ENCODE assay signal across 9 cellular contexts in genomic region chr13:21672811-21673591, GRCh38. TPM values are rescaled to one million over a fixed set of nuclear protein-coding genes. Genes with fewer than 3 reads are reported as not detected.
DNase-seq lines count a peak whose midpoint lies in the region; ATAC-seq, FAIRE-seq and TF ChIP-seq lines count a peak whose summit lies in the region.
"Had no signal": no experiment of that assay in that cellular context is flagged by ENCODE, and none has a peak within 500 bp of the region (broad histone marks: within the 10 kb centered on the region; RNA-seq: fewer than 3 reads in every experiment).

No MANE protein-coding gene starts in this region.

- no peak overlapping the region for H3K27ac Mint-ChIP-seq in GM23338
- H3K27ac Mint-ChIP-seq in activated naive CD8-positive, alpha-beta T cell treated with anti-CD3 and anti-CD28 coated beads, Interleukin-2, amount 10 ng/mL, durations not matched to agents 7 days and 5 days = no peak overlapping the region

- no peak overlapping the region for H2BK15ac ChIP-seq in mesenchymal stem cell (ENCODE audit: low read depth, poor library complexity, severe bottlenecking)

- H3K9me3 Mint-ChIP-seq in GM23338 = no peaks in the 10 kb centered on the region; the same call in 2 of the 3 replicates
- no peaks in the 10 kb centered on the region for H3K9me3 Mint-ChIP-seq in activated naive CD8-positive, alpha-beta T cell treated with anti-CD3 and anti-CD28 coated beads, Interleukin-2, amount 10 ng/mL, durations not matched to agents 7 days and 5 days

- peak overlapping the region; percentile 63 for H3K4me3 Mint-ChIP-seq in GM23338
- H3K4me3 Mint-ChIP-seq in activated naive CD8-positive, alpha-beta T cell treated with anti-CD3 and anti-CD28 coated beads, Interleukin-2, amount 10 ng/mL, durations not matched to agents 7 days and 5 days = peak overlapping the region; percentile 62

- no peak overlapping the region for H4K91ac ChIP-seq in mesenchymal stem cell (ENCODE audit: low read length)

- TF ChIP-seq POLR2A in GM12892 (IDR thresholded peaks at IDR 0.05; ENCODE audit: low read depth, low read length) = no peak

- no peaks in the 10 kb centered on the region for H3K9me2 ChIP-seq in GM23338 (ENCODE audit: insufficient read depth)

- peaks cover 80% of the 10 kb centered on the region for H3K27me3 Mint-ChIP-seq in GM23338 (ENCODE audit: insufficient read depth, low read depth, poor library complexity)
- H3K27me3 Mint-ChIP-seq in activated naive CD8-positive, alpha-beta T cell treated with anti-CD3 and anti-CD28 coated beads, Interleukin-2, amount 10 ng/mL, durations not matched to agents 7 days and 5 days = peaks cover 71% of the 10 kb centered on the region

- POLR2A ChIA-PET in activated naive CD8-positive, alpha-beta T cell treated with anti-CD3 and anti-CD28 coated beads, Interleukin-2, amount 10 ng/mL, durations not matched to agents 7 days and 5 days (lab: Charles Lee) = interaction anchor here (0.7 kb wide), 1 partner anchor 69 kb away, joined by 3 read pairs; the partner anchor contains the start of gene MICU2

- H3K23ac ChIP-seq in mesenchymal stem cell (ENCODE audit: low read length in 2 of 2) = no peak overlapping the region

- WGBS in mesenchymal stem cell = 11% methylated on average over 21 of the region's 24 CpGs

- H3K4me3 ChIP-seq in ACC112 (ENCODE audit: low read depth, low read length) (peak overlapping the region; percentile 63), GM23338 (peak overlapping the region; percentile 70), mesenchymal stem cell (ENCODE audit: insufficient read depth in 1 of 2, low read depth in 1 of 2, low read length in 2 of 2) (no peak overlapping the region)

- no peaks in the 10 kb centered on the region for H3K36me3 ChIP-seq in ACC112 (ENCODE audit: insufficient read depth, low read length)
- H3K36me3 ChIP-seq in GM23338 (ENCODE audit: insufficient read depth) = no peaks in the 10 kb centered on the region
- H3K36me3 ChIP-seq in mesenchymal stem cell (ENCODE audit: control insufficient read depth in 1 of 2, insufficient read depth in 2 of 2, low read depth in 1 of 2, low read length in 2 of 2) = no peaks in the 10 kb centered on the region

- no peak overlapping the region for H2BK120ac ChIP-seq in mesenchymal stem cell (ENCODE audit: low read depth, low read length)

- peaks cover 10% of the 10 kb centered on the region for H3K4me1 ChIP-seq in ACC112 (ENCODE audit: control insufficient read depth, insufficient read depth, low read length, unreplicated experiment)
- H3K4me1 ChIP-seq in GM23338 (ENCODE audit: insufficient read depth) = peaks cover 47% of the 10 kb centered on the region
- H3K4me1 ChIP-seq in mesenchymal stem cell (ENCODE audit: control insufficient read depth, insufficient read depth, low read depth, low read length) = peaks cover 43% of the 10 kb centered on the region

- ATAC-seq in GM23338 = no peak
- no peak for ATAC-seq in activated naive CD8-positive, alpha-beta T cell treated with anti-CD3 and anti-CD28 coated beads, Interleukin-2, amount 10 ng/mL, durations not matched to agents 7 days and 5 days (ENCODE audit: low read depth)

- no peaks in the 10 kb centered on the region for H3K79me2 ChIP-seq in ACC112 (ENCODE audit: control insufficient read depth, insufficient read depth, low read length, unreplicated experiment)
- H3K79me2 ChIP-seq in GM23338 (replicated peaks; ENCODE audit: insufficient read depth) = no peaks in the 10 kb centered on the region

- no peak overlapping the region for H4K8ac ChIP-seq in mesenchymal stem cell (ENCODE audit: low read length)

- H3K4me2 ChIP-seq in GM23338 (peak overlapping the region; percentile 89), mesenchymal stem cell (ENCODE audit: low read length, poor library complexity, severe bottlenecking) (peak overlapping the region; percentile 100)

- H3K27ac ChIP-seq in ACC112 (ENCODE audit: low read depth, low read length) (no peak overlapping the region), GM23338 (ENCODE audit: low read depth) (no peak overlapping the region), mesenchymal stem cell (ENCODE audit: low read length, poor library complexity, severe bottlenecking) (no peak overlapping the region)

- no peak overlapping the region for H3K9ac ChIP-seq in mesenchymal stem cell (ENCODE audit: low read length)

- H3K27me3 ChIP-seq in ACC112 (ENCODE audit: insufficient read depth, low read length) = peaks cover 92% of the 10 kb centered on the region
- peaks cover 97% of the 10 kb centered on the region for H3K27me3 ChIP-seq in GM23338 (ENCODE audit: insufficient read depth)
- peaks cover 35 to 81% of the 10 kb centered on the region in 2 experiments for H3K27me3 ChIP-seq in mesenchymal stem cell (ENCODE audit: control insufficient read depth in 1 of 2, insufficient read depth in 1 of 2, low read length in 2 of 2)

- peaks cover 39% of the 10 kb centered on the region for H3K4me1 Mint-ChIP-seq in GM23338
- peaks cover 37% of the 10 kb centered on the region for H3K4me1 Mint-ChIP-seq in activated naive CD8-positive, alpha-beta T cell treated with anti-CD3 and anti-CD28 coated beads, Interleukin-2, amount 10 ng/mL, durations not matched to agents 7 days and 5 days

- H4K20me1 ChIP-seq in GM23338 (replicated peaks; ENCODE audit: insufficient read depth) = peaks cover 12% of the 10 kb centered on the region

- no peaks in the 10 kb centered on the region for H3K9me3 ChIP-seq in mesenchymal stem cell (ENCODE audit: control insufficient read depth, low read length)

- no peaks in the 10 kb centered on the region for H3K79me1 ChIP-seq in mesenchymal stem cell (replicated peaks; ENCODE audit: low read length, poor library complexity, severe bottlenecking)

- TF ChIP-seq CTCF in GM23338 (conservative IDR thresholded peaks at IDR 0.05; ENCODE audit: low read depth in 2 of 2) = no peak

- peaks cover 8% of the 10 kb centered on the region for H3F3A ChIP-seq in GM23338 (replicated peaks; ENCODE audit: low read depth)

- H2BK5ac ChIP-seq in mesenchymal stem cell (ENCODE audit: low read depth, low read length, poor library complexity, severe bottlenecking) = no peak overlapping the region

- H2AFZ ChIP-seq in ACC112 (ENCODE audit: low read length, unreplicated experiment) = no peak overlapping the region
- 0 out of 2 replicates have a peak overlapping the region, but pooled peaks have one; percentile 59 for H2AFZ ChIP-seq in GM23338
- no peak overlapping the region for H2AFZ ChIP-seq in mesenchymal stem cell (ENCODE audit: low read depth, low read length)

- H3K14ac ChIP-seq in mesenchymal stem cell (ENCODE audit: low read length in 2 of 2) = no peak overlapping the region

- FAIRE-seq in GM12892 (lab: Jason Lieb, UNC) = no peak
- FAIRE-seq: colon had no signal

- H2AK5ac ChIP-seq in mesenchymal stem cell (ENCODE audit: low read length, severe bottlenecking) = no peak overlapping the region

- no peak overlapping the region for H2BK12ac ChIP-seq in mesenchymal stem cell (ENCODE audit: low read length in 2 of 2)

- H3K18ac ChIP-seq in mesenchymal stem cell (ENCODE audit: low read depth in 1 of 2, low read length in 2 of 2) = no peak overlapping the region

- no peaks in the 10 kb centered on the region for H3K36me3 Mint-ChIP-seq in GM23338 (ENCODE audit: low read depth)
- no peaks in the 10 kb centered on the region for H3K36me3 Mint-ChIP-seq in activated naive CD8-positive, alpha-beta T cell treated with anti-CD3 and anti-CD28 coated beads, Interleukin-2, amount 10 ng/mL, durations not matched to agents 7 days and 5 days

- DNase-seq in GM23338 (ENCODE audit: low spot score) = no peak
- DNase-seq in activated naive CD8-positive, alpha-beta T cell treated with anti-CD3 and anti-CD28 coated beads, Interleukin-2, amount 10 ng/mL, durations not matched to agents 7 days and 5 days = no peak
- DNase-seq in mesenchymal stem cell = no peak
- no peak for DNase-seq in ecto neural progenitor cell (ENCODE audit: low spot score)
- DNase-seq in stimulated activated CD4-positive, alpha-beta T cell treated with anti-CD3 and anti-CD28 coated beads, Interleukin-2, amount 100 ng/mL, for 24 hours = no peak
- DNase-seq in GM12892 (ENCODE audit: insufficient read length) = no peak
- DNase-seq in A172 (ENCODE audit: low spot score) = no peak

- H3K4ac ChIP-seq in mesenchymal stem cell (ENCODE audit: low read depth in 1 of 2, low read length in 2 of 2) = no peak overlapping the region

TF ChIP-seq in GM23338, 12 proteins besides CTCF, POLR2A, EP300 and RAD21:
- no peak for TF ChIP-seq NANOG (IDR thresholded peaks at IDR 0.05; ENCODE audit: borderline replicate concordance)
- no peak for TF ChIP-seq REST (IDR thresholded peaks at IDR 0.05; ENCODE audit: unreplicated experiment)
- peak; percentile 80 for TF ChIP-seq EZH2 (IDR thresholded peaks at IDR 0.05; ENCODE audit: low read depth, unreplicated experiment)

RNA-seq across cellular contexts. Expression of gene FGF9, which starts 2.1 kb away (rescaled TPM):
- total RNA-seq in GM23338 (2014; rRNA removed; shearing (Covaris generic)) = 0.08 TPM in 1 of 2 replicates, not detected in the other
- 0.27 TPM in 1 of 2 replicates, not detected in the other for polyA plus RNA-seq in GM23338 (2016; fragmentation: Nextera tagmentation; extraction: Ambion mirVana)
- 1 to 10 TPM; 1.9 to 2.6 TPM for total RNA-seq in activated naive CD8-positive, alpha-beta T cell treated with anti-CD3 and anti-CD28 coated beads, Interleukin-2, amount 10 ng/mL, durations not matched to agents 7 days and 5 days
- polyA plus RNA-seq in mesenchymal stem cell (2013, experiment 1 of 2) = not detected
- not detected for polyA plus RNA-seq in mesenchymal stem cell (2013, experiment 2 of 2)
- not detected for polyA plus RNA-seq in GM12892 (2012; ENCODE audit: missing spikeins)
- total RNA-seq in A172 (2014; rRNA removed; shearing (Covaris generic)) = not detected in 2 replicates

Comparison
In these comparisons a context has a peak if more than half of its experiments do, and no peak if none do; other contexts are left out.
1. H3K4me3 ChIP-seq: peak in ACC112 (single experiment) and GM23338 (single experiment); none in mesenchymal stem cell (0 of 2).